2 cellular contexts compared by ENCODE assay signal in genomic region chr20:50664248-50664647, GRCh38.
TF ChIP-seq lines count a peak whose summit lies in the region.

No MANE protein-coding gene starts in this region.

TF ChIP-seq in H1, 55 proteins besides CTCF, POLR2A, EP300 and RAD21:
- no peak for TF ChIP-seq RXRA (IDR thresholded peaks at IDR 0.05; ENCODE audit: insufficient read depth, low read depth, low read length)

TF ChIP-seq in GM23338, 12 proteins besides CTCF, POLR2A, EP300 and RAD21:
- TF ChIP-seq JUNB (IDR thresholded peaks at IDR 0.05; ENCODE audit: unreplicated experiment) (no peak), POLR2AphosphoS5 (IDR thresholded peaks at IDR 0.05; ENCODE audit: low read depth) (no peak), STAT1 (IDR thresholded peaks at IDR 0.05; ENCODE audit: unreplicated experiment) (no peak), EZH2 (IDR thresholded peaks at IDR 0.05; ENCODE audit: low read depth, unreplicated experiment) (no peak), ZNF462 (CRISPR knock-in tag; IDR thresholded peaks at IDR 0.05) (no peak)
